Comparison of ENCODE assay signal across 22 cellular contexts in the genomic region with DNA sequence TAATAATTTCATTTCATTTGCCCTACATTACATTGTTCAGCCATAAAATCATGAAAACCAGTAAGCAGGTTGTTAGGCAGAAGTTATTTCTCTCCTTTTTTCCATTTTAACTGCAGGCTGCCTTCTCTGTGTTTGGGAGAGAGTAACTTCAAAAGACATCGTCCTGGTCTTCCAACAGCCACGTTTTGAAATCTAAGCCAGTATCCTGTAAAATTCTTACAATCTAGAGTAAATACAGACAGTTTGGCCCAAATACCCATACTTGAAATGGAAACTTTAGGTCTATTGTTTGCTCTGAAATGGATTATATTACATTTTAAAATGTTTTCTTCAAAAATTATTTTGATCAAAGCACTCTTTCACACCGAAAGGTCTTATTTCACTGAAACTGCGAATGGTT.
DNase-seq lines count a peak whose midpoint lies in the region; ATAC-seq, FAIRE-seq and TF ChIP-seq lines count a peak whose summit lies in the region.
"Had no signal": no experiment of that assay in that cellular context is flagged by ENCODE, and none has a peak within 500 bp of the region (broad histone marks: within the 10 kb centered on the region; RNA-seq: fewer than 3 reads in every experiment).

No MANE protein-coding gene starts in this region.

- peak; percentile 91 for FAIRE-seq in endometrium (lab: Jason Lieb, UNC)

- H3K9me3 ChIP-seq in right atrium auricular region = no peaks in the 10 kb centered on the region
- H3K9me3 ChIP-seq: BLaER1, upper lobe of right lung had no signal

- H3K27ac Mint-ChIP-seq in osteocyte (ENCODE audit: unreplicated experiment) = peak overlapping the region; percentile 85
- H3K27ac Mint-ChIP-seq: IgD-negative memory B cell; stimulated activated naive CD8-positive, alpha-beta T cell treated with anti-CD3 and anti-CD28 coated beads, Interleukin-15, amount 100 ng/mL, for 72 hours; T-helper 2 cell treated with Interferon-gamma antibody and Interleukin-4, amounts not matched to agents 5 μg/mL and 100 μg/mL, for 36 hours had no signal

- peak overlapping the region; percentile 37 to 48 for H3K27ac ChIP-seq in right atrium auricular region
- H3K27ac ChIP-seq: BLaER1, upper lobe of right lung had no signal

- intact Hi-C loops in left cardiac atrium (cut with DNase I) = loop anchor here in 1 of 2 donors (10.0 kb wide), 1 partner anchor 874 kb away; no protein-coding TSS in a partner anchor

- H3K4me1 Mint-ChIP-seq in osteocyte (ENCODE audit: unreplicated experiment) = peaks cover 81% of the 10 kb centered on the region
- H3K4me1 Mint-ChIP-seq: IgD-negative memory B cell; stimulated activated naive CD8-positive, alpha-beta T cell treated with anti-CD3 and anti-CD28 coated beads, Interleukin-15, amount 100 ng/mL, for 72 hours had no signal

- peaks cover 6% of the 10 kb centered on the region for H3K36me3 Mint-ChIP-seq in osteocyte (ENCODE audit: unreplicated experiment)
- H3K36me3 Mint-ChIP-seq: IgD-negative memory B cell had no signal

- H3K27me3 Mint-ChIP-seq in osteocyte (ENCODE audit: unreplicated experiment) = no peaks in the 10 kb centered on the region
- H3K27me3 Mint-ChIP-seq: IgD-negative memory B cell; stimulated activated naive CD8-positive, alpha-beta T cell treated with anti-CD3 and anti-CD28 coated beads, Interleukin-15, amount 100 ng/mL, for 72 hours had no signal

- no peaks in the 10 kb centered on the region for H3K27me3 ChIP-seq in right atrium auricular region
- H3K27me3 ChIP-seq: BLaER1, upper lobe of right lung had no signal

- no peak for DNase-seq in right atrium auricular region (ENCODE audit: low spot score)
- DNase-seq in left cardiac atrium = no peak
- no peak for DNase-seq in osteocyte (ENCODE audit: extremely low spot score, unreplicated experiment)
- no peak for DNase-seq in MV-4-11 (lab: John Stamatoyannopoulos, UW)
- DNase-seq: activated CD4-positive, alpha-beta T cell treated with anti-CD3 and anti-CD28 coated beads for 4 hours; activated naive CD4-positive, alpha-beta T cell; activated T-cell treated with anti-CD3 and anti-CD28 coated beads, Interleukin-2, amount 50 U/mL, for 4 hours; COR-L47; cortex of kidney; DND-41; endodermal cell; NCI-H2081; NCI-H345; stimulated activated naive CD8-positive, alpha-beta T cell treated with anti-CD3 and anti-CD28 coated beads, Interleukin-15, amount 100 ng/mL, for 72 hours; upper lobe of right lung had no signal

- H3K36me3 ChIP-seq in right atrium auricular region = peaks cover 2% of the 10 kb centered on the region
- H3K36me3 ChIP-seq: BLaER1, upper lobe of right lung had no signal

- ATAC-seq in left cardiac atrium (no peak), HG03095 (IDR thresholded peaks at IDR 0.05; ENCODE audit: unreplicated experiment) (no peak), HG03521 (IDR thresholded peaks at IDR 0.05; ENCODE audit: unreplicated experiment) (no peak), GM18873 (IDR thresholded peaks at IDR 0.05; ENCODE audit: low FRiP score, unreplicated experiment) (no peak)
- ATAC-seq: activated T-cell treated with anti-CD3 and anti-CD28 coated beads, Interleukin-2, amount 50 U/mL, for 4 hours; stimulated activated naive CD8-positive, alpha-beta T cell treated with anti-CD3 and anti-CD28 coated beads, Interleukin-15, amount 100 ng/mL, for 72 hours; upper lobe of right lung had no signal

- H3K9me3 Mint-ChIP-seq in osteocyte (ENCODE audit: unreplicated experiment) = no peaks in the 10 kb centered on the region
- H3K9me3 Mint-ChIP-seq: activated T-cell treated with anti-CD3 and anti-CD28 coated beads, Interleukin-2, amount 50 U/mL, for 4 hours; endodermal cell; IgD-negative memory B cell; stimulated activated naive CD8-positive, alpha-beta T cell treated with anti-CD3 and anti-CD28 coated beads, Interleukin-15, amount 100 ng/mL, for 72 hours; T-helper 2 cell treated with Interferon-gamma antibody and Interleukin-4, amounts not matched to agents 5 μg/mL and 100 μg/mL, for 36 hours had no signal

- TF ChIP-seq CTCF in right atrium auricular region (IDR thresholded peaks at IDR 0.05) (no peak), osteocyte (IDR thresholded peaks at IDR 0.05) (no peak)

- H3K4me3 ChIP-seq in right atrium auricular region = no peak overlapping the region
- H3K4me3 ChIP-seq: BLaER1, upper lobe of right lung had no signal

- peaks cover 0 to 18% of the 10 kb centered on the region in 2 donors for H3K4me1 ChIP-seq in right atrium auricular region
- H3K4me1 ChIP-seq: BLaER1, upper lobe of right lung had no signal

- no peak overlapping the region for H3K4me3 Mint-ChIP-seq in osteocyte (ENCODE audit: unreplicated experiment)
- H3K4me3 Mint-ChIP-seq: activated T-cell treated with anti-CD3 and anti-CD28 coated beads, Interleukin-2, amount 50 U/mL, for 4 hours; endodermal cell; IgD-negative memory B cell; stimulated activated naive CD8-positive, alpha-beta T cell treated with anti-CD3 and anti-CD28 coated beads, Interleukin-15, amount 100 ng/mL, for 72 hours; T-helper 2 cell treated with Interferon-gamma antibody and Interleukin-4, amounts not matched to agents 5 μg/mL and 100 μg/mL, for 36 hours had no signal
